ENCODE assay signal across 22 cellular contexts in the genomic region with DNA sequence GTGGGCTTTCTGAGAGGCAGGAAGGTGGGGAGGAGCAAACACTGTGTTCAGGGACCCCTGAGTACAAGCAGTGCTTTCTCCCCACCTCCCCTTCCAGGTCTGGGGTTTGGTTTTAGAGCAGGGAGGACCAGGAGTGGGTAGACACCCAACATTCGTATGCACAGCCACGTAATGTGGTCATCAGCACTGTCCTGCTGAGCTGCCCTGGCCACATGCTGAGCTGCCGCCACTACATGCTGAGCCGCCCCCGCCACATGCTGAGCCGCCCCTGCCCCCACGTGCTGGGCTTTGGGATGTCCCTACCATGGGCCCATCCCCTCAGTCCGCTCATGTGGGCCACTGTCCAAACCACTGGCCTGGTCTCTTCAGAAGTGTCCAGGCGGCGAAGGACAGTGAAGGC.
"Had no signal": no experiment of that assay in that cellular context is flagged by ENCODE, and none has a peak within 500 bp of the region (broad histone marks: within the 10 kb centered on the region; RNA-seq: fewer than 3 reads in every experiment).

No MANE protein-coding gene starts in this region.

- H3K4me1 ChIP-seq: Peyer's patch had no signal

- H3K27me3 ChIP-seq: MG63, Peyer's patch, SJSA1 had no signal

- H3K27ac ChIP-seq: Peyer's patch, RWPE1, SJSA1 had no signal

- ATAC-seq: activated CD8-positive, alpha-beta T cell treated with anti-CD3 and anti-CD28 coated beads for 36 hours; SK-N-SH treated with all-trans-retinoic acid at 6 μM for 48 hours had no signal

- DNase-seq: activated CD4-positive, CD25-positive, alpha-beta regulatory T cell; activated CD8-positive, alpha-beta T cell treated with anti-CD3 and anti-CD28 coated beads for 36 hours; activated gamma-delta T cell; activated naive CD4-positive, alpha-beta T cell treated with anti-CD3 and anti-CD28 coated beads for 36 hours; activated T-cell treated with anti-CD3 and anti-CD28 coated beads, Interleukin-2, amount 50 U/mL, for 24 hours; amygdala; MG63; MV-4-11; NCI-H1105; NCI-H1436; NCI-H1694 treated with DMSO at 0.1 percent for 48 hours; NCI-H2029 treated with DMSO at 0.1 percent for 48 hours; NCI-H345; NCI-H510A treated with DMSO at 0.1 percent for 48 hours; NCI-H69; Peyer's patch; SHP77; SW 1271; T-helper 9 cell had no signal

- H3K4me3 ChIP-seq: MG63, Peyer's patch, SJSA1 had no signal

- H3K9me3 ChIP-seq: MG63, Peyer's patch, SJSA1 had no signal

- H3K36me3 ChIP-seq: MG63, Peyer's patch, SJSA1 had no signal
